In genomic region chr2:169365093-169365483, GRCh38 we compare ENCODE assay signal across 8 cellular contexts. TPM values are rescaled to one million over a fixed set of nuclear protein-coding genes. Genes with fewer than 3 reads are reported as not detected.
DNase-seq lines count a peak whose midpoint lies in the region; ATAC-seq, FAIRE-seq and TF ChIP-seq lines count a peak whose summit lies in the region.

No MANE protein-coding gene starts in this region.

- no peak overlapping the region for H3K18ac ChIP-seq in mesendoderm (ENCODE audit: low read length)

- no CpG with 5 or more reads among the region's 1 CpG for WGBS in mesendoderm (ENCODE audit: extremely low coverage, insufficient coverage, low lambda C conversion rate)

- ATAC-seq in GM18907 (IDR thresholded peaks at IDR 0.05; ENCODE audit: unreplicated experiment) (peak; percentile 63), HG03342 (IDR thresholded peaks at IDR 0.05; ENCODE audit: unreplicated experiment) (peak; percentile 56)
- peak; percentile 20 to 30 for ATAC-seq in naive thymus-derived CD8-positive, alpha-beta T cell

- FAIRE-seq in RCC 7860 (lab: Jason Lieb, UNC) = no peak

- H3K23ac ChIP-seq in mesendoderm (ENCODE audit: low read length) = no peak overlapping the region

- POLR2A ChIA-PET in A673 (lab: Charles Lee; ENCODE audit: low non-redundant PET) = no interaction called here
- POLR2A ChIA-PET in naive thymus-derived CD8-positive, alpha-beta T cell (lab: Charles Lee) = no interaction called here

- TF ChIP-seq CTCF in A673 (conservative IDR thresholded peaks at IDR 0.05; ENCODE audit: low read depth, low read length) = no peak

- H2AK5ac ChIP-seq in mesendoderm (ENCODE audit: low read length) = no peak overlapping the region

- peaks cover 26 to 44% (median 38%) of the 10 kb centered on the region in 4 donors for H3K4me1 Mint-ChIP-seq in naive thymus-derived CD8-positive, alpha-beta T cell

- no peak for DNase-seq in A673 (ENCODE audit: low spot score)
- peak; percentile 14 for DNase-seq in adipocyte (ENCODE audit: low read depth)
- DNase-seq in naive thymus-derived CD8-positive, alpha-beta T cell = peak in 2 of 10 donors; percentile 18 to 25
- no peak for DNase-seq in mesendoderm
- DNase-seq in MG63 = no peak
- DNase-seq in RCC 7860 (ENCODE audit: low spot score) = no peak

- peaks cover 0 to 7% (median 0%) of the 10 kb centered on the region in 3 donors for H3K36me3 Mint-ChIP-seq in naive thymus-derived CD8-positive, alpha-beta T cell

- H4K8ac ChIP-seq in mesendoderm (ENCODE audit: low read depth, low read length) = no peak overlapping the region

- H4K5ac ChIP-seq in mesendoderm (ENCODE audit: low read length) = no peak overlapping the region

- no peak overlapping the region for H2BK15ac ChIP-seq in mesendoderm (replicated peaks; ENCODE audit: low read depth)

- H3K27me3 Mint-ChIP-seq in naive thymus-derived CD8-positive, alpha-beta T cell = peaks cover 12 to 49% (median 36%) of the 10 kb centered on the region in 5 donors

- BruUV-seq in A673 (replicated peaks; lab: Mats Ljungman, UMichigan) = no TSS peak

- H3K27ac ChIP-seq in A673 (ENCODE audit: low read depth, low read length, poor library complexity, severe bottlenecking) (no peak overlapping the region), mesendoderm (ENCODE audit: low read depth, low read length) (no peak overlapping the region)

- peaks cover 0 to 5% (median 0%) of the 10 kb centered on the region in 9 donors for H3K9me3 Mint-ChIP-seq in naive thymus-derived CD8-positive, alpha-beta T cell

- H3K4me3 Mint-ChIP-seq in naive thymus-derived CD8-positive, alpha-beta T cell = peak overlapping the region; percentile 83 to 97 (median 95)

- H3K9ac ChIP-seq in adipocyte (ENCODE audit: low read length) = no peak overlapping the region
- no peak overlapping the region for H3K9ac ChIP-seq in mesendoderm (ENCODE audit: low read length)

- intact Hi-C loops in A673 (cut with micrococcal nuclease; ENCODE audit: unreplicated experiment) = no loop called here

- H3K56ac ChIP-seq in mesendoderm (ENCODE audit: low read length) = no peak overlapping the region

- H3K27me3 ChIP-seq in A673 (replicated peaks; ENCODE audit: insufficient read depth, low read depth, low read length, poor library complexity) = peaks cover 67% of the 10 kb centered on the region
- H3K27me3 ChIP-seq in adipocyte (replicated peaks; ENCODE audit: control insufficient read depth, insufficient read depth, low read length) = peaks cover 36% of the 10 kb centered on the region
- H3K27me3 ChIP-seq in mesendoderm (ENCODE audit: insufficient read depth, low read length, poor library complexity) = peaks cover 28% of the 10 kb centered on the region
- H3K27me3 ChIP-seq in MG63 = peaks cover 41% of the 10 kb centered on the region

- H3K4me3 ChIP-seq in A673 (ENCODE audit: low read depth, low read length, poor library complexity, severe bottlenecking) = peak overlapping the region; percentile 40
- H3K4me3 ChIP-seq in adipocyte (ENCODE audit: low read length) = peak overlapping the region; percentile 73
- H3K4me3 ChIP-seq in mesendoderm (ENCODE audit: low read length) = no peak overlapping the region
- no peak overlapping the region for H3K4me3 ChIP-seq in MG63

- no peak overlapping the region for H3K4me2 ChIP-seq in mesendoderm (ENCODE audit: low read length)

- CTCF ChIA-PET in A673 (lab: Charles Lee) = no interaction called here

- no peaks in the 10 kb centered on the region for H3K9me3 ChIP-seq in A673 (ENCODE audit: low read depth, low read length, poor library complexity, severe bottlenecking)
- H3K9me3 ChIP-seq in adipocyte (ENCODE audit: control insufficient read depth, low read length) = no peaks in the 10 kb centered on the region
- H3K9me3 ChIP-seq in MG63 = 0 out of 2 replicates have a peak, but pooled peaks cover 3% of the 10 kb centered on the region

- no peaks in the 10 kb centered on the region for H3K79me2 ChIP-seq in mesendoderm (ENCODE audit: control insufficient read depth, insufficient read depth, low read length)

- no peak overlapping the region for H3K4ac ChIP-seq in mesendoderm (ENCODE audit: low read depth, low read length)

- no peaks in the 10 kb centered on the region for H3K36me3 ChIP-seq in A673 (ENCODE audit: insufficient read depth, low read length, poor library complexity, severe bottlenecking)
- no peaks in the 10 kb centered on the region for H3K36me3 ChIP-seq in adipocyte (ENCODE audit: control insufficient read depth, insufficient read depth, low read length, severe bottlenecking)
- H3K36me3 ChIP-seq in mesendoderm (ENCODE audit: control insufficient read depth, insufficient read depth, low read length) = no peaks in the 10 kb centered on the region
- H3K36me3 ChIP-seq in MG63 = no peaks in the 10 kb centered on the region

- H3K4me1 ChIP-seq in A673 (ENCODE audit: insufficient read depth, low read length, poor library complexity, severe bottlenecking) = peaks cover 31% of the 10 kb centered on the region
- H3K4me1 ChIP-seq in adipocyte (ENCODE audit: control insufficient read depth, insufficient read depth, low read length) = peaks cover 30% of the 10 kb centered on the region
- no peaks in the 10 kb centered on the region for H3K4me1 ChIP-seq in mesendoderm (ENCODE audit: control insufficient read depth, low read depth, low read length)

- no peak overlapping the region for H2BK120ac ChIP-seq in mesendoderm (ENCODE audit: low read depth, low read length)

- H3K79me1 ChIP-seq in mesendoderm (ENCODE audit: low read length) = no peaks in the 10 kb centered on the region

- H2BK5ac ChIP-seq in mesendoderm (ENCODE audit: low read length) = no peak overlapping the region

- peak overlapping the region in 3 of 10 donors; percentile 3 to 88 (median 86) for H3K27ac Mint-ChIP-seq in naive thymus-derived CD8-positive, alpha-beta T cell

RNA-seq across cellular contexts. Expression of gene LRP2, which starts 2.8 kb away (rescaled TPM):
- total RNA-seq in A673 (2021) = 0.26 TPM in 1 of 2 replicates, not detected in the other
- total RNA-seq in naive thymus-derived CD8-positive, alpha-beta T cell = not detected
- polyA plus RNA-seq in naive thymus-derived CD8-positive, alpha-beta T cell = not detected
- polyA plus RNA-seq in mesendoderm (2013, experiment 1 of 2) = 2.0 TPM
- 2.0 TPM for polyA plus RNA-seq in mesendoderm (2013, experiment 2 of 2)
- total RNA-seq in MG63 (2014; rRNA removed; shearing (Covaris generic); ENCODE audit: low replicate concordance) = not detected in 2 replicates

Comparison
In these comparisons a context has a peak if more than half of its experiments do, and no peak if none do; other contexts are left out.
1. H3K4me3 ChIP-seq: peak in A673 (single experiment) and adipocyte (single experiment); none in mesendoderm (single experiment) and MG63 (single experiment).
2. Peak in every context shown above with its lines, with median percentiles within 50 percentile points of each other: ATAC-seq.